ENCODE assay signal across 15 cellular contexts in genomic region chr12:80860206-80860605, GRCh38.
DNase-seq lines count a peak whose midpoint lies in the region; TF ChIP-seq lines count a peak whose summit lies in the region.
"Had no signal": no experiment of that assay in that cellular context is flagged by ENCODE, and none has a peak within 500 bp of the region (broad histone marks: within the 10 kb centered on the region; RNA-seq: fewer than 3 reads in every experiment).

No MANE protein-coding gene starts in this region.

- CTCF ChIA-PET in MCF 10A (lab: Yijun Ruan, JAX) (interaction anchor here (0.6 kb wide), 1 partner anchor 262 kb away, joined by 3 read pairs; no protein-coding TSS in a partner anchor), mammary epithelial cell (lab: Charles Lee; ENCODE audit: low non-redundant PET) (no interaction called here), PC-9 (lab: Charles Lee) (no interaction called here)
- CTCF ChIA-PET in activated CD4-positive, alpha-beta T cell treated with anti-CD3 and anti-CD28 coated beads, Interleukin-2, amount 10 ng/mL, durations not matched to agents 7 days and 5 days (lab: Charles Lee): no interaction called here

- POLR2A ChIA-PET in MCF 10A (lab: Yijun Ruan, JAX) (no interaction called here), PC-9 (lab: Charles Lee; ENCODE audit: unreplicated experiment) (no interaction called here)
- POLR2A ChIA-PET in activated CD4-positive, alpha-beta T cell treated with anti-CD3 and anti-CD28 coated beads, Interleukin-2, amount 10 ng/mL, durations not matched to agents 7 days and 5 days (lab: Charles Lee): no interaction called here

- no peaks in the 10 kb centered on the region for H3K9me2 ChIP-seq in PC-9 (ENCODE audit: insufficient read depth)
- H3K9me2 ChIP-seq: SK-N-SH had no signal

- no peaks in the 10 kb centered on the region for H4K20me1 ChIP-seq in mammary epithelial cell (ENCODE audit: insufficient read depth, low read length)
- no peaks in the 10 kb centered on the region for H4K20me1 ChIP-seq in PC-9 (ENCODE audit: insufficient read depth)
- H4K20me1 ChIP-seq: BLaER1 treated with 17β-estradiol and CSF1 and Interleukin-3, amounts not matched to agents 10 nM and 100 nM had no signal

- H3K36me3 Mint-ChIP-seq in MCF 10A (ENCODE audit: insufficient read depth, unreplicated experiment) (peaks cover 5% of the 10 kb centered on the region), type B pancreatic cell (no peaks in the 10 kb centered on the region)
- H3K36me3 Mint-ChIP-seq in activated CD4-positive, alpha-beta T cell treated with anti-CD3 and anti-CD28 coated beads, Interleukin-2, amount 10 ng/mL, durations not matched to agents 7 days and 5 days (ENCODE audit: low read depth): no peaks in the 10 kb centered on the region

- intact Hi-C loops in MCF 10A (cut with micrococcal nuclease): no loop called here
- intact Hi-C loops in mammary epithelial cell (cut with micrococcal nuclease): no loop called here
- intact Hi-C loops in PC-9 (cut with micrococcal nuclease; ENCODE audit: unreplicated experiment): no loop called here

- no peaks in the 10 kb centered on the region for H3K9me3 Mint-ChIP-seq in MCF 10A (ENCODE audit: unreplicated experiment)
- H3K9me3 Mint-ChIP-seq in type B pancreatic cell: no peaks in the 10 kb centered on the region
- no peaks in the 10 kb centered on the region for H3K9me3 Mint-ChIP-seq in activated CD4-positive, alpha-beta T cell treated with anti-CD3 and anti-CD28 coated beads, Interleukin-2, amount 10 ng/mL, durations not matched to agents 7 days and 5 days

- H3K9ac ChIP-seq in mammary epithelial cell (ENCODE audit: insufficient read depth, low read length): no peak overlapping the region
- H3K9ac ChIP-seq: BLaER1 treated with 17β-estradiol and CSF1 and Interleukin-3, amounts not matched to agents 10 nM and 100 nM; SK-N-SH had no signal

- H3K27me3 ChIP-seq in mammary epithelial cell (ENCODE audit: insufficient read depth, low read length) (no peaks in the 10 kb centered on the region), PC-9 (ENCODE audit: insufficient read depth, low read depth) (no peaks in the 10 kb centered on the region)
- H3K27me3 ChIP-seq: BLaER1 treated with 17β-estradiol and CSF1 and Interleukin-3, amounts not matched to agents 10 nM and 100 nM had no signal

- H3K4me1 ChIP-seq in mammary epithelial cell (ENCODE audit: insufficient read depth, low read length) (no peaks in the 10 kb centered on the region), PC-9 (replicated peaks; ENCODE audit: insufficient read depth) (no peaks in the 10 kb centered on the region; the same call in 1 of the 2 replicates)
- H3K4me1 ChIP-seq: BLaER1 treated with 17β-estradiol and CSF1 and Interleukin-3, amounts not matched to agents 10 nM and 100 nM had no signal

- WGBS in mammary epithelial cell (ENCODE audit: low coverage, missing lambda C conversion rate): 96% methylated on average over 2 of the region's 2 CpGs

- H3K4me3 Mint-ChIP-seq in MCF 10A (ENCODE audit: unreplicated experiment) (no peak overlapping the region), type B pancreatic cell (no peak overlapping the region)
- no peak overlapping the region for H3K4me3 Mint-ChIP-seq in activated CD4-positive, alpha-beta T cell treated with anti-CD3 and anti-CD28 coated beads, Interleukin-2, amount 10 ng/mL, durations not matched to agents 7 days and 5 days
- H3K4me3 Mint-ChIP-seq: CD4-positive, alpha-beta T cell had no signal

- BruUV-seq in MCF 10A (replicated peaks; lab: Mats Ljungman, UMichigan) (no TSS peak), mammary epithelial cell (replicated peaks; lab: Mats Ljungman, UMichigan) (no TSS peak), PC-9 (replicated peaks; lab: Mats Ljungman, UMichigan) (no TSS peak)

- H3K36me3 ChIP-seq in mammary epithelial cell (ENCODE audit: insufficient read depth, low read length): no peaks in the 10 kb centered on the region
- no peaks in the 10 kb centered on the region for H3K36me3 ChIP-seq in PC-9 (ENCODE audit: low read depth)
- H3K36me3 ChIP-seq: BLaER1 treated with 17β-estradiol and CSF1 and Interleukin-3, amounts not matched to agents 10 nM and 100 nM had no signal

- dilution Hi-C loops in mammary epithelial cell (cut with HindIII; ENCODE audit: low sequenced_read_pairs): no loop called here

- DNase-seq in MCF 10A (ENCODE audit: unreplicated experiment): peak; percentile 48
- DNase-seq in mammary epithelial cell: no peak
- DNase-seq in PC-9: no peak
- peak; percentile 39 for DNase-seq in fibroblast of mammary gland (ENCODE audit: low read depth)
- DNase-seq in type B pancreatic cell (ENCODE audit: extremely low spot score, unreplicated experiment): no peak
- DNase-seq in globus pallidus (ENCODE audit: low spot score): no peak
- DNase-seq in activated CD4-positive, alpha-beta T cell treated with anti-CD3 and anti-CD28 coated beads, Interleukin-2, amount 10 ng/mL, durations not matched to agents 7 days and 5 days: no peak
- DNase-seq: CD4-positive, alpha-beta T cell; Karpas-422; NCI-H2029; NCI-H2227 treated with DMSO at 0.1 percent for 48 hours; NCI-H526 treated with DMSO at 0.1 percent for 48 hours; SK-N-SH; SW 1271 had no signal

- H3K27me3 Mint-ChIP-seq in MCF 10A (ENCODE audit: insufficient read depth, unreplicated experiment) (peaks cover 42% of the 10 kb centered on the region), type B pancreatic cell (no peaks in the 10 kb centered on the region)
- H3K27me3 Mint-ChIP-seq in activated CD4-positive, alpha-beta T cell treated with anti-CD3 and anti-CD28 coated beads, Interleukin-2, amount 10 ng/mL, durations not matched to agents 7 days and 5 days: no peaks in the 10 kb centered on the region
- H3K27me3 Mint-ChIP-seq: CD4-positive, alpha-beta T cell had no signal

- H3K79me2 ChIP-seq in mammary epithelial cell (ENCODE audit: insufficient read depth, low read length): no peaks in the 10 kb centered on the region
- no peaks in the 10 kb centered on the region for H3K79me2 ChIP-seq in PC-9 (ENCODE audit: low read depth)

- no peak overlapping the region for H3K27ac ChIP-seq in mammary epithelial cell (ENCODE audit: insufficient read depth, low read depth, low read length)
- no peak overlapping the region for H3K27ac ChIP-seq in PC-9
- H3K27ac ChIP-seq: BLaER1 treated with 17β-estradiol and CSF1 and Interleukin-3, amounts not matched to agents 10 nM and 100 nM had no signal

- no peaks in the 10 kb centered on the region for H3F3A ChIP-seq in PC-9 (ENCODE audit: insufficient read depth, low read depth)

- H3K4me1 Mint-ChIP-seq in MCF 10A (ENCODE audit: insufficient read depth, unreplicated experiment) (no peaks in the 10 kb centered on the region), type B pancreatic cell (ENCODE audit: unreplicated experiment) (no peaks in the 10 kb centered on the region)
- H3K4me1 Mint-ChIP-seq in activated CD4-positive, alpha-beta T cell treated with anti-CD3 and anti-CD28 coated beads, Interleukin-2, amount 10 ng/mL, durations not matched to agents 7 days and 5 days: no peaks in the 10 kb centered on the region

- no peak for TF ChIP-seq CTCF in MCF 10A (IDR thresholded peaks at IDR 0.05; ENCODE audit: unreplicated experiment)
- no peak for TF ChIP-seq CTCF in mammary epithelial cell (conservative IDR thresholded peaks at IDR 0.05 in 1 of 2, IDR thresholded peaks at IDR 0.05 in 1 of 2; ENCODE audit: extremely low read depth in 1 of 2, insufficient read depth in 1 of 2, low read depth in 1 of 2, low read length in 2 of 2)
- TF ChIP-seq CTCF in PC-9 (conservative IDR thresholded peaks at IDR 0.05): no peak
- TF ChIP-seq CTCF in fibroblast of mammary gland (conservative IDR thresholded peaks at IDR 0.05; ENCODE audit: control insufficient read depth, insufficient read depth, low read depth, low read length): no peak
- no peak for TF ChIP-seq CTCF in type B pancreatic cell (conservative IDR thresholded peaks at IDR 0.05)

- no peak overlapping the region for H3K27ac Mint-ChIP-seq in MCF 10A (ENCODE audit: low read depth, unreplicated experiment)
- no peak overlapping the region for H3K27ac Mint-ChIP-seq in type B pancreatic cell
- no peak overlapping the region for H3K27ac Mint-ChIP-seq in activated CD4-positive, alpha-beta T cell treated with anti-CD3 and anti-CD28 coated beads, Interleukin-2, amount 10 ng/mL, durations not matched to agents 7 days and 5 days
- H3K27ac Mint-ChIP-seq: CD4-positive, alpha-beta T cell had no signal

- in situ Hi-C loops in mammary epithelial cell (cut with MboI; ENCODE audit: low sequenced_read_pairs in 2 of 2): no loop called here

- H3K4me3 ChIP-seq in mammary epithelial cell (replicated peaks in 1 of 3; ENCODE audit: insufficient read depth in 1 of 3, low read depth in 2 of 3, low read length in 3 of 3) (no peak overlapping the region), PC-9 (no peak overlapping the region), fibroblast of mammary gland (ENCODE audit: control insufficient read depth, low read depth, low read length) (no peak overlapping the region)
- H3K4me3 ChIP-seq: BLaER1 treated with 17β-estradiol and CSF1 and Interleukin-3, amounts not matched to agents 10 nM and 100 nM had no signal

- H3K4me2 ChIP-seq in mammary epithelial cell (ENCODE audit: insufficient read depth, low read depth, low read length) (no peak overlapping the region), PC-9 (no peak overlapping the region)
- H3K4me2 ChIP-seq: BLaER1 treated with 17β-estradiol and CSF1 and Interleukin-3, amounts not matched to agents 10 nM and 100 nM; SK-N-SH had no signal

- no peak overlapping the region for H2AFZ ChIP-seq in mammary epithelial cell (ENCODE audit: low read depth, low read length)
- 0 out of 2 replicates have a peak overlapping the region, but pooled peaks have one; percentile 49 for H2AFZ ChIP-seq in PC-9

- no peaks in the 10 kb centered on the region for H3K9me3 ChIP-seq in mammary epithelial cell (replicated peaks; ENCODE audit: insufficient read depth, low read length)
- no peaks in the 10 kb centered on the region for H3K9me3 ChIP-seq in PC-9 (ENCODE audit: insufficient read depth, low read depth)
- H3K9me3 ChIP-seq: BLaER1 treated with 17β-estradiol and CSF1 and Interleukin-3, amounts not matched to agents 10 nM and 100 nM; SK-N-SH had no signal

Comparison
In these comparisons a context has a peak if more than half of its experiments do, and no peak if none do; other contexts are left out.
1. DNase-seq: peak in MCF 10A (single experiment) and fibroblast of mammary gland (single experiment); none in mammary epithelial cell (single experiment), PC-9 (0 of 2), type B pancreatic cell (single experiment), globus pallidus (single experiment) and activated CD4-positive, alpha-beta T cell treated with anti-CD3 and anti-CD28 coated beads, Interleukin-2, amount 10 ng/mL, durations not matched to agents 7 days and 5 days (single experiment).